Comparison of ENCODE assay signal across 1 cellular context in the genomic region with DNA sequence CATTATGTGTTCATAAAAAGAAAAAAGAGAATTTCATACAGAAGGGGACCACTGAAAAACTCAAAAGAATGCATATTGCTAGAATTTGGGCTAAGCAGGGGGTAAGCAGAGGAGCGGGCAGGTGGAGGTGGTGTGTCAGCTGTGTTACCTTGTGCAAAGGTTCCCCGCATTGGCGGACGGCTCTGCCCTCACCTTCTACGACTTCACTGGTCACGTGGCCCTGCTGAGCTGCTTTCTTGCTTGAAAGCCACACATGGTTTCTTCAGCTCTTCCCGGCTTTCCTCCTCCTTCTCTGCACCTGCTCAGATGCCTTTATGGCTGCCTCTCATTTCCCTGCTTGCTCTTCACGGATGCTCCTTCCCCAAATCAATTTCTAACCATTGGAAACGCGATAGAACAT.
TF ChIP-seq lines count a peak whose summit lies in the region.

No MANE protein-coding gene starts in this region.

TF ChIP-seq in GM23338, 12 proteins besides CTCF, POLR2A, EP300 and RAD21:
- TF ChIP-seq ZNF462 (CRISPR knock-in tag; IDR thresholded peaks at IDR 0.05) (no peak), REST (IDR thresholded peaks at IDR 0.05; ENCODE audit: unreplicated experiment) (no peak), POLR2AphosphoS5 (IDR thresholded peaks at IDR 0.05; ENCODE audit: low read depth) (no peak), EZH2 (IDR thresholded peaks at IDR 0.05; ENCODE audit: low read depth, unreplicated experiment) (no peak), STAT1 (IDR thresholded peaks at IDR 0.05; ENCODE audit: unreplicated experiment) (no peak), CREB1 (CRISPR knock-in tag; IDR thresholded peaks at IDR 0.05; ENCODE audit: low read depth) (no peak), JUNB (IDR thresholded peaks at IDR 0.05; ENCODE audit: unreplicated experiment) (no peak), ZNF114 (CRISPR knock-in tag; IDR thresholded peaks at IDR 0.05) (no peak), NANOG (IDR thresholded peaks at IDR 0.05; ENCODE audit: borderline replicate concordance) (no peak), ZNF331 (CRISPR knock-in tag; IDR thresholded peaks at IDR 0.05; ENCODE audit: low read depth) (no peak), EZH2phosphoT487 (IDR thresholded peaks at IDR 0.05; ENCODE audit: unreplicated experiment) (no peak)
- TF ChIP-seq, protein P1, sequence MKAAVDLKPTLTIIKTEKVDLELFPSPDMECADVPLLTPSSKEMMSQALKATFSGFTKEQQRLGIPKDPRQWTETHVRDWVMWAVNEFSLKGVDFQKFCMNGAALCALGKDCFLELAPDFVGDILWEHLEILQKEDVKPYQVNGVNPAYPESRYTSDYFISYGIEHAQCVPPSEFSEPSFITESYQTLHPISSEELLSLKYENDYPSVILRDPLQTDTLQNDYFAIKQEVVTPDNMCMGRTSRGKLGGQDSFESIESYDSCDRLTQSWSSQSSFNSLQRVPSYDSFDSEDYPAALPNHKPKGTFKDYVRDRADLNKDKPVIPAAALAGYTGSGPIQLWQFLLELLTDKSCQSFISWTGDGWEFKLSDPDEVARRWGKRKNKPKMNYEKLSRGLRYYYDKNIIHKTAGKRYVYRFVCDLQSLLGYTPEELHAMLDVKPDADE (IDR thresholded peaks at IDR 0.05): no peak
